ENCODE assay signal across 18 cellular contexts in the genomic region with DNA sequence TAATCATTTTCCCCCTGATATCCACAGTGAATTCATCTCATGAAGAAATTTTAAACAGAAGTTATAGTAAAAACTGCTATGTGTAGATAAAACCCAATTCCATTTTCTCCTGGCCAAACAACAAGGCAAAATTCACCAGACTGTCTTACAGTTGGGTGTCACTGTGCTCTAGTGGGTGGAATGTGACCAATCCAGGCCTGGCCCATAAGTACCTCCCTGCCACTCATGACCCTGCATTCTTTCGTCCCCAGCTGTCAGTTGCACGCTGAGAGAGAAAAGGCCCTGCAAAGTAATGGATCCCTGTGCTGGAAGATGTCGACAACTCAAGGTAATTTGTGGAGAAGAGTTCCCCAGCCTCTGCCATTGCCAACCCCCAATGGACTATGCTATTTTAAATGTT.
"Had no signal": no experiment of that assay in that cellular context is flagged by ENCODE, and none has a peak within 500 bp of the region (broad histone marks: within the 10 kb centered on the region; RNA-seq: fewer than 3 reads in every experiment).

No MANE protein-coding gene starts in this region.

- H3K4me1 ChIP-seq: esophagus muscularis mucosa, testis, uterus had no signal

- H3K27me3 ChIP-seq: dorsolateral prefrontal cortex, esophagus muscularis mucosa, testis, uterus had no signal

- H3K4me1 Mint-ChIP-seq: activated CD4-positive, alpha-beta memory T cell treated with anti-CD3 and anti-CD28 coated beads, Interleukin-2, amount 10 ng/mL, durations not matched to agents 7 days and 5 days; activated CD4-positive, alpha-beta T cell treated with anti-CD3 and anti-CD28 coated beads for 36 hours; activated naive CD8-positive, alpha-beta T cell treated with anti-CD3 and anti-CD28 coated beads, Interleukin-2, amount 10 ng/mL, durations not matched to agents 7 days and 5 days; naive B cell had no signal

- H3K9me3 ChIP-seq: testis, uterus had no signal

- H3K27ac Mint-ChIP-seq: activated CD4-positive, alpha-beta memory T cell treated with anti-CD3 and anti-CD28 coated beads, Interleukin-2, amount 10 ng/mL, durations not matched to agents 7 days and 5 days; activated CD4-positive, alpha-beta T cell treated with anti-CD3 and anti-CD28 coated beads for 36 hours; activated naive CD8-positive, alpha-beta T cell treated with anti-CD3 and anti-CD28 coated beads, Interleukin-2, amount 10 ng/mL, durations not matched to agents 7 days and 5 days; activated T-cell treated with anti-CD3 and anti-CD28 coated beads, Interleukin-2, amount 50 U/mL, for 72 hours; naive B cell; stimulated activated naive CD8-positive, alpha-beta T cell treated with anti-CD3 and anti-CD28 coated beads, Interleukin-15, Interleukin-2, amounts not matched to agents 100 ng/mL and 50 ng/mL, for 24 hours had no signal

- DNase-seq: activated CD4-positive, alpha-beta memory T cell treated with anti-CD3 and anti-CD28 coated beads, Interleukin-2, amount 10 ng/mL, durations not matched to agents 7 days and 5 days; activated CD4-positive, alpha-beta T cell treated with anti-CD3 and anti-CD28 coated beads for 36 hours; activated CD8-positive, alpha-beta memory T cell treated with anti-CD3 and anti-CD28 coated beads, Interleukin-2, amount 50 U/mL, for 4 hours; activated gamma-delta T cell treated with Interleukin-2 at 50 U/mL for 16 hours; activated naive CD8-positive, alpha-beta T cell treated with anti-CD3 and anti-CD28 coated beads, Interleukin-2, amount 10 ng/mL, durations not matched to agents 7 days and 5 days; activated T-cell treated with anti-CD3 and anti-CD28 coated beads, Interleukin-2, amount 50 U/mL, for 72 hours; anterior cingulate cortex; dorsolateral prefrontal cortex; naive B cell; stimulated activated CD4-positive, alpha-beta T cell treated with anti-CD3 and anti-CD28 coated beads, Interleukin-4, amount 100 ng/mL, for 1 hour; stimulated activated CD8-positive, alpha-beta memory T cell treated with anti-CD3 and anti-CD28 coated beads, Interleukin-4, amount 100 ng/mL, for 48 hours; T-helper 1 cell; testis; uterus had no signal

- H3K4me3 ChIP-seq: dorsolateral prefrontal cortex, esophagus muscularis mucosa, lung, testis, uterus had no signal

- H3K27me3 Mint-ChIP-seq: activated CD4-positive, alpha-beta memory T cell treated with anti-CD3 and anti-CD28 coated beads, Interleukin-2, amount 10 ng/mL, durations not matched to agents 7 days and 5 days; activated CD4-positive, alpha-beta T cell treated with anti-CD3 and anti-CD28 coated beads for 36 hours; activated naive CD8-positive, alpha-beta T cell treated with anti-CD3 and anti-CD28 coated beads, Interleukin-2, amount 10 ng/mL, durations not matched to agents 7 days and 5 days; naive B cell; stimulated activated naive CD8-positive, alpha-beta T cell treated with anti-CD3 and anti-CD28 coated beads, Interleukin-15, Interleukin-2, amounts not matched to agents 100 ng/mL and 50 ng/mL, for 24 hours had no signal

- H3K36me3 ChIP-seq: esophagus muscularis mucosa, uterus had no signal

- H3K36me3 Mint-ChIP-seq: activated naive CD8-positive, alpha-beta T cell treated with anti-CD3 and anti-CD28 coated beads, Interleukin-2, amount 10 ng/mL, durations not matched to agents 7 days and 5 days had no signal

- H3K4me3 Mint-ChIP-seq: activated CD4-positive, alpha-beta memory T cell treated with anti-CD3 and anti-CD28 coated beads, Interleukin-2, amount 10 ng/mL, durations not matched to agents 7 days and 5 days; activated CD4-positive, alpha-beta T cell treated with anti-CD3 and anti-CD28 coated beads for 36 hours; activated naive CD8-positive, alpha-beta T cell treated with anti-CD3 and anti-CD28 coated beads, Interleukin-2, amount 10 ng/mL, durations not matched to agents 7 days and 5 days; activated T-cell treated with anti-CD3 and anti-CD28 coated beads, Interleukin-2, amount 50 U/mL, for 72 hours; naive B cell; stimulated activated naive CD8-positive, alpha-beta T cell treated with anti-CD3 and anti-CD28 coated beads, Interleukin-15, Interleukin-2, amounts not matched to agents 100 ng/mL and 50 ng/mL, for 24 hours had no signal

- H3K27ac ChIP-seq: dorsolateral prefrontal cortex, esophagus muscularis mucosa, testis, uterus, VCaP had no signal
